In the genomic region with DNA sequence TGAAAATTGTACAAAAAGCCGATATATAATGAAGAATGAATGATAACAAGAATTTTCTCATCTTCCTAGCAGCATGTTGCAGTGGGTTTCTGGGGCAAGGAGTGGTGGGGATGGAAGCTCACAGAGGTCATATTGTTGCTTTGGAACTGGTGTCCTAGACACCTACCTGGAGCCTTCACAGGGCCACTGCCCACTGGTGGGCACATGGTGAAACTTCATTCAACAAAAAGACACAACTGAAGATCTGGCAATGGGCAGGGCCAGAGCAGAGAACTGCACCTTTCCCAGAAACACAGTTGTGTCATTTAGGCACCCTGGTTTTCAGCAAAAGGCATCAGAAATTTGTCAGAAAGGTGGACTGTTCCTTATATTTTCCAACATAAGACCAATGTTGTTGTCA, we compare ENCODE assay signal across 12 cellular contexts.
DNase-seq lines count a peak whose midpoint lies in the region; FAIRE-seq and TF ChIP-seq lines count a peak whose summit lies in the region.
"Had no signal": no experiment of that assay in that cellular context is flagged by ENCODE, and none has a peak within 500 bp of the region (broad histone marks: within the 10 kb centered on the region; RNA-seq: fewer than 3 reads in every experiment).

No MANE protein-coding gene starts in this region.

- dilution Hi-C loops in endothelial cell of umbilical vein (cut with MboI; ENCODE audit: extremely low pct_ligation_motif_present, low sequenced_read_pairs): no loop called here

- intact Hi-C loops in MCF 10A (cut with micrococcal nuclease) (loop anchor here (1.0 to 10.0 kb wide), 3 partner anchors 116 to 342 kb away; no protein-coding TSS in a partner anchor), breast epithelium (cut with DNase I; ENCODE audit: low total_unique reads) (no loop called here), endothelial cell of umbilical vein (cut with micrococcal nuclease) (no loop called here), testis (cut with DNase I; ENCODE audit: low total_unique reads) (no loop called here)

- H3K27ac ChIP-seq in breast epithelium: no peak overlapping the region
- no peak overlapping the region for H3K27ac ChIP-seq in endothelial cell of umbilical vein (ENCODE audit: insufficient read depth, low read depth, low read length)
- H3K27ac ChIP-seq in testis: no peak overlapping the region
- H3K27ac ChIP-seq: Peyer's patch had no signal

- H3K4me1 Mint-ChIP-seq in MCF 10A (ENCODE audit: insufficient read depth, unreplicated experiment): peaks cover 9% of the 10 kb centered on the region
- H3K4me1 Mint-ChIP-seq: activated naive CD4-positive, alpha-beta T cell treated with anti-CD3 and anti-CD28 coated beads, Interleukin-2, amount 50 U/mL, for 24 hours; CD4-positive, alpha-beta memory T cell; immature natural killer cell had no signal

- no peak overlapping the region for H3K9ac ChIP-seq in endothelial cell of umbilical vein (replicated peaks; ENCODE audit: extremely low read depth, insufficient read depth, low read length)

- DNase-seq in MCF 10A (ENCODE audit: unreplicated experiment) (peak; percentile 60), breast epithelium (ENCODE audit: low spot score in 2 of 2) (no peak), NCI-H2227 (lab: John Stamatoyannopoulos, UW; ENCODE audit: unreplicated experiment) (peak; percentile 49), endothelial cell of umbilical vein (ENCODE audit: low read depth, low spot score) (no peak), testis (peak; percentile 35), NCI-H2196 (lab: John Stamatoyannopoulos, UW; ENCODE audit: unreplicated experiment) (no peak), SHP77 treated with DMSO at 0.1 percent for 48 hours (lab: John Stamatoyannopoulos, UW) (no peak)
- no peak for DNase-seq in effector CD8-positive, alpha-beta T cell (lab: John Stamatoyannopoulos, UW)
- DNase-seq: CD4-positive, alpha-beta memory T cell; immature natural killer cell; Peyer's patch had no signal

- H3K27ac Mint-ChIP-seq in MCF 10A (ENCODE audit: low read depth, unreplicated experiment): no peak overlapping the region
- H3K27ac Mint-ChIP-seq: activated naive CD4-positive, alpha-beta T cell treated with anti-CD3 and anti-CD28 coated beads, Interleukin-2, amount 50 U/mL, for 24 hours; CD4-positive, alpha-beta memory T cell; immature natural killer cell had no signal

- H3K36me3 ChIP-seq in breast epithelium: no peaks in the 10 kb centered on the region
- H3K36me3 ChIP-seq in endothelial cell of umbilical vein (ENCODE audit: control insufficient read depth in 2 of 2, extremely low read depth in 1 of 2, insufficient read depth in 2 of 2, low read length in 2 of 2): no peaks in the 10 kb centered on the region
- H3K36me3 ChIP-seq in testis (ENCODE audit: low read depth, missing control alignments): no peaks in the 10 kb centered on the region
- H3K36me3 ChIP-seq: Peyer's patch had no signal

- no peaks in the 10 kb centered on the region for H3K9me1 ChIP-seq in endothelial cell of umbilical vein (replicated peaks; ENCODE audit: control insufficient read depth, extremely low read depth, insufficient read depth, low read length)

- H3K4me1 ChIP-seq in breast epithelium (no peaks in the 10 kb centered on the region), endothelial cell of umbilical vein (ENCODE audit: control insufficient read depth, extremely low read depth, insufficient read depth, low read length) (no peaks in the 10 kb centered on the region), testis (no peaks in the 10 kb centered on the region)
- H3K4me1 ChIP-seq: Peyer's patch had no signal

- FAIRE-seq in endothelial cell of umbilical vein (lab: Jason Lieb, UNC): no peak

- WGBS in testis, 2 donors: 95 to 98% methylated on average over 1 of the region's 1 CpG

- CTCF ChIA-PET in MCF 10A (lab: Yijun Ruan, JAX) (interaction anchor here (0.6 to 1.5 kb wide), 11 partner anchors 9 to 226 kb away, joined by 3 to 5 read pairs (median 4); no protein-coding TSS in a partner anchor), endothelial cell of umbilical vein (lab: Charles Lee) (interaction anchor here (1.1 to 3.6 kb wide), 10 partner anchors 10 to 395 kb away, joined by 3 to 27 read pairs (median 4); a partner anchor contains a TSS)

- TF ChIP-seq CTCF in MCF 10A (IDR thresholded peaks at IDR 0.05; ENCODE audit: unreplicated experiment) (peak; percentile 55), breast epithelium (IDR thresholded peaks at IDR 0.05) (no peak), endothelial cell of umbilical vein (IDR thresholded peaks at IDR 0.05; ENCODE audit: extremely low read depth in 1 of 2, insufficient read depth in 1 of 2, low read depth in 1 of 2, low read length in 2 of 2) (peak; percentile 11 to 22), testis (IDR thresholded peaks at IDR 0.05) (peak in 1 of 3 experiments; percentile 18)

- no peaks in the 10 kb centered on the region for H3K79me2 ChIP-seq in endothelial cell of umbilical vein (ENCODE audit: control insufficient read depth, insufficient read depth, low read length)

- H3K9me3 ChIP-seq in breast epithelium: no peaks in the 10 kb centered on the region
- H3K9me3 ChIP-seq in endothelial cell of umbilical vein (replicated peaks; ENCODE audit: control insufficient read depth, insufficient read depth, low read length): no peaks in the 10 kb centered on the region
- no peaks in the 10 kb centered on the region for H3K9me3 ChIP-seq in testis
- H3K9me3 ChIP-seq: Peyer's patch had no signal

- no peaks in the 10 kb centered on the region for H4K20me1 ChIP-seq in endothelial cell of umbilical vein (replicated peaks; ENCODE audit: control insufficient read depth, extremely low read depth, insufficient read depth, low read length)

- H3K27me3 Mint-ChIP-seq in MCF 10A (ENCODE audit: insufficient read depth, unreplicated experiment): no peaks in the 10 kb centered on the region

- TF ChIP-seq POLR2A in breast epithelium (IDR thresholded peaks at IDR 0.05) (no peak), endothelial cell of umbilical vein (IDR thresholded peaks at IDR 0.05; ENCODE audit: low read depth, low read length) (no peak), testis (IDR thresholded peaks at IDR 0.05) (no peak)

- H3K4me3 ChIP-seq in breast epithelium (no peak overlapping the region), endothelial cell of umbilical vein (replicated peaks in 1 of 3; ENCODE audit: insufficient read depth in 1 of 3, low read depth in 1 of 3, low read length in 3 of 3) (no peak overlapping the region), testis (no peak overlapping the region)
- H3K4me3 ChIP-seq: Peyer's patch had no signal

- H3K4me3 Mint-ChIP-seq in MCF 10A (ENCODE audit: unreplicated experiment): no peak overlapping the region
- H3K4me3 Mint-ChIP-seq: activated naive CD4-positive, alpha-beta T cell treated with anti-CD3 and anti-CD28 coated beads, Interleukin-2, amount 50 U/mL, for 24 hours; CD4-positive, alpha-beta memory T cell; immature natural killer cell had no signal

- H3K9me3 Mint-ChIP-seq in MCF 10A (ENCODE audit: unreplicated experiment): no peaks in the 10 kb centered on the region
- H3K9me3 Mint-ChIP-seq: activated naive CD4-positive, alpha-beta T cell treated with anti-CD3 and anti-CD28 coated beads, Interleukin-2, amount 50 U/mL, for 24 hours had no signal

- no TSS peak for BruUV-seq in MCF 10A (replicated peaks; lab: Mats Ljungman, UMichigan)
- BruUV-seq in endothelial cell of umbilical vein (replicated peaks; lab: Mats Ljungman, UMichigan): no TSS peak

- H3K27me3 ChIP-seq in breast epithelium: no peaks in the 10 kb centered on the region
- no peaks in the 10 kb centered on the region for H3K27me3 ChIP-seq in endothelial cell of umbilical vein (ENCODE audit: control insufficient read depth in 2 of 2, insufficient read depth in 2 of 2, low read length in 2 of 2)
- H3K27me3 ChIP-seq in testis: no peaks in the 10 kb centered on the region
- H3K27me3 ChIP-seq: Peyer's patch had no signal

- H2AFZ ChIP-seq in endothelial cell of umbilical vein (ENCODE audit: low read depth, low read length): no peak overlapping the region

- no peak overlapping the region for H3K4me2 ChIP-seq in endothelial cell of umbilical vein (ENCODE audit: insufficient read depth, low read length)

- POLR2A ChIA-PET in MCF 10A (lab: Yijun Ruan, JAX) (no interaction called here), endothelial cell of umbilical vein (lab: Charles Lee) (no interaction called here)

- H3K36me3 Mint-ChIP-seq in MCF 10A (ENCODE audit: insufficient read depth, unreplicated experiment): no peaks in the 10 kb centered on the region
- H3K36me3 Mint-ChIP-seq: activated naive CD4-positive, alpha-beta T cell treated with anti-CD3 and anti-CD28 coated beads, Interleukin-2, amount 50 U/mL, for 24 hours; CD4-positive, alpha-beta memory T cell; immature natural killer cell had no signal

TF ChIP-seq in endothelial cell of umbilical vein, 7 proteins besides CTCF, POLR2A, EP300 and RAD21:
- no peak for TF ChIP-seq GATA2 (IDR thresholded peaks at IDR 0.05; ENCODE audit: insufficient read depth, insufficient read length, low read depth, low read length)
- TF ChIP-seq JUN (IDR thresholded peaks at IDR 0.05; ENCODE audit: borderline replicate concordance, insufficient read depth, insufficient read length, low read depth): no peak
- TF ChIP-seq POLR2AphosphoS5 (IDR thresholded peaks at IDR 0.05; ENCODE audit: insufficient read depth, low read depth, low read length): no peak
- no peak for TF ChIP-seq MYC (IDR thresholded peaks at IDR 0.05; ENCODE audit: low read depth, low read length)

Comparison
In these comparisons a context has a peak if more than half of its experiments do, and no peak if none do; other contexts are left out.
1. DNase-seq: peak in MCF 10A (single experiment), NCI-H2227 (single experiment) and testis (single experiment); none in breast epithelium (0 of 2), endothelial cell of umbilical vein (single experiment), NCI-H2196 (single experiment), SHP77 treated with DMSO at 0.1 percent for 48 hours (single experiment) and effector CD8-positive, alpha-beta T cell (single experiment).
2. CTCF ChIP-seq: peak in MCF 10A (single experiment) and endothelial cell of umbilical vein (2 of 2); none in breast epithelium (0 of 3).